In genomic region chr19:45082170-45082569, GRCh38 we compare ENCODE assay signal across 19 cellular contexts. TPM values are rescaled to one million over a fixed set of nuclear protein-coding genes. Genes with fewer than 3 reads are reported as not detected.
DNase-seq lines count a peak whose midpoint lies in the region; ATAC-seq and TF ChIP-seq lines count a peak whose summit lies in the region.
"Had no signal": no experiment of that assay in that cellular context is flagged by ENCODE, and none has a peak within 500 bp of the region (broad histone marks: within the 10 kb centered on the region; RNA-seq: fewer than 3 reads in every experiment).

No MANE protein-coding gene starts in this region.

- intact Hi-C loops in activated CD8-positive, alpha-beta T cell treated with anti-CD3 and anti-CD28 coated beads for 36 hours (cut with micrococcal nuclease), result no loop called here

- POLR2A ChIA-PET in activated CD8-positive, alpha-beta T cell treated with anti-CD3 and anti-CD28 coated beads for 36 hours (lab: Charles Lee), result no interaction called here
- POLR2A ChIA-PET in activated CD8-positive, alpha-beta T cell treated with anti-CD3 and anti-CD28 coated beads, Interleukin-2, amount 10 ng/mL, durations not matched to agents 7 days and 5 days (lab: Charles Lee), result no interaction called here

- no peaks in the 10 kb centered on the region for H3K9me3 Mint-ChIP-seq in activated CD8-positive, alpha-beta T cell treated with anti-CD3 and anti-CD28 coated beads for 36 hours
- H3K9me3 Mint-ChIP-seq in activated CD8-positive, alpha-beta T cell treated with anti-CD3 and anti-CD28 coated beads, Interleukin-2, amount 10 ng/mL, durations not matched to agents 7 days and 5 days (ENCODE audit: insufficient read depth), result no peaks in the 10 kb centered on the region
- no peaks in the 10 kb centered on the region for H3K9me3 Mint-ChIP-seq in central memory CD8-positive, alpha-beta T cell
- no peaks in the 10 kb centered on the region for H3K9me3 Mint-ChIP-seq in neural progenitor cell
- H3K9me3 Mint-ChIP-seq: stimulated activated memory B cell treated with anti-CD40 and anti-IgM and Interleukin-4, amounts not matched to agents 10 μg/mL and 1 μg/mL and 100 μg/mL, for 72 hours had no signal

- H3K9me2 ChIP-seq in Loucy (replicated peaks; ENCODE audit: low read depth, low read length), result no peaks in the 10 kb centered on the region

- H3K4me3 ChIP-seq in Loucy (ENCODE audit: low read length, poor library complexity, severe bottlenecking) (no peak overlapping the region), neural progenitor cell (no peak overlapping the region)
- H3K4me3 ChIP-seq: BLaER1 treated with 17β-estradiol and CSF1 and Interleukin-3, amounts not matched to agents 10 nM and 100 nM; GM23248; tibial nerve had no signal

- peak overlapping the region; percentile 50 for H3K4me3 Mint-ChIP-seq in activated CD8-positive, alpha-beta T cell treated with anti-CD3 and anti-CD28 coated beads for 36 hours
- no peak overlapping the region for H3K4me3 Mint-ChIP-seq in activated CD8-positive, alpha-beta T cell treated with anti-CD3 and anti-CD28 coated beads, Interleukin-2, amount 10 ng/mL, durations not matched to agents 7 days and 5 days
- peak overlapping the region; percentile 2 for H3K4me3 Mint-ChIP-seq in central memory CD8-positive, alpha-beta T cell
- H3K4me3 Mint-ChIP-seq in neural progenitor cell, result peak overlapping the region; percentile 22

- CTCF ChIA-PET in activated CD8-positive, alpha-beta T cell treated with anti-CD3 and anti-CD28 coated beads for 36 hours (lab: Charles Lee), result no interaction called here
- CTCF ChIA-PET in activated CD8-positive, alpha-beta T cell treated with anti-CD3 and anti-CD28 coated beads, Interleukin-2, amount 10 ng/mL, durations not matched to agents 7 days and 5 days (lab: Charles Lee), result no interaction called here

- TF ChIP-seq CTCF in activated CD8-positive, alpha-beta T cell treated with anti-CD3 and anti-CD28 coated beads for 36 hours (IDR thresholded peaks at IDR 0.05), result no peak
- no peak for TF ChIP-seq CTCF in Loucy (conservative IDR thresholded peaks at IDR 0.05; ENCODE audit: low read length)
- no peak for TF ChIP-seq CTCF in neural progenitor cell (IDR thresholded peaks at IDR 0.05)

- H3K9ac ChIP-seq in Loucy (ENCODE audit: low read depth, low read length, poor library complexity, severe bottlenecking) (no peak overlapping the region), neural progenitor cell (no peak overlapping the region)
- H3K9ac ChIP-seq: GM23248 had no signal

- H3K4me2 ChIP-seq in Loucy (ENCODE audit: low read depth, low read length, poor library complexity, severe bottlenecking) (peak overlapping the region; percentile 25), neural progenitor cell (no peak overlapping the region)

- no peaks in the 10 kb centered on the region for H3K9me3 ChIP-seq in Loucy (ENCODE audit: insufficient read depth, low read depth, low read length)
- H3K9me3 ChIP-seq in neural progenitor cell (ENCODE audit: low read depth), result no peaks in the 10 kb centered on the region
- H3K9me3 ChIP-seq: BLaER1 treated with 17β-estradiol and CSF1 and Interleukin-3, amounts not matched to agents 10 nM and 100 nM; tibial nerve had no signal

- H3F3A ChIP-seq in Loucy (ENCODE audit: low read depth) (no peaks in the 10 kb centered on the region), neural progenitor cell (ENCODE audit: low read depth) (peaks cover 35% of the 10 kb centered on the region)

- peak overlapping the region; percentile 21 for H3K27ac Mint-ChIP-seq in activated CD8-positive, alpha-beta T cell treated with anti-CD3 and anti-CD28 coated beads for 36 hours
- no peak overlapping the region for H3K27ac Mint-ChIP-seq in activated CD8-positive, alpha-beta T cell treated with anti-CD3 and anti-CD28 coated beads, Interleukin-2, amount 10 ng/mL, durations not matched to agents 7 days and 5 days
- no peak overlapping the region for H3K27ac Mint-ChIP-seq in central memory CD8-positive, alpha-beta T cell (ENCODE audit: low read depth)
- H3K27ac Mint-ChIP-seq in neural progenitor cell, result no peak overlapping the region
- H3K27ac Mint-ChIP-seq: stimulated activated memory B cell treated with anti-CD40 and anti-IgM and Interleukin-4, amounts not matched to agents 10 μg/mL and 1 μg/mL and 100 μg/mL, for 72 hours had no signal

- peaks cover 4% of the 10 kb centered on the region for H4K20me1 ChIP-seq in Loucy (ENCODE audit: insufficient read depth, low read length, poor library complexity, severe bottlenecking)
- peaks cover 22% of the 10 kb centered on the region for H4K20me1 ChIP-seq in neural progenitor cell (ENCODE audit: low read depth)

- H3K27me3 ChIP-seq in Loucy (ENCODE audit: insufficient read depth, low read length, poor library complexity, severe bottlenecking), result no peaks in the 10 kb centered on the region
- H3K27me3 ChIP-seq in neural progenitor cell, result peaks cover 8% of the 10 kb centered on the region
- H3K27me3 ChIP-seq: BLaER1 treated with 17β-estradiol and CSF1 and Interleukin-3, amounts not matched to agents 10 nM and 100 nM; tibial nerve had no signal

- H2AFZ ChIP-seq in Loucy (ENCODE audit: low read length), result no peak overlapping the region
- no peak overlapping the region for H2AFZ ChIP-seq in neural progenitor cell (replicated peaks)
- H2AFZ ChIP-seq: GM23248 had no signal

- no peak for ATAC-seq in activated CD8-positive, alpha-beta T cell treated with anti-CD3 and anti-CD28 coated beads for 36 hours
- no peak for ATAC-seq in activated CD8-positive, alpha-beta T cell treated with anti-CD3 and anti-CD28 coated beads, Interleukin-2, amount 10 ng/mL, durations not matched to agents 7 days and 5 days
- ATAC-seq in central memory CD8-positive, alpha-beta T cell (replicated peaks; ENCODE audit: extremely low read depth, poor library complexity, severe bottlenecking), result no peak
- ATAC-seq in GM18505 (IDR thresholded peaks at IDR 0.05; ENCODE audit: unreplicated experiment), result no peak
- ATAC-seq in HG03571 (IDR thresholded peaks at IDR 0.05; ENCODE audit: unreplicated experiment), result no peak
- ATAC-seq: stimulated activated memory B cell treated with anti-CD40 and anti-IgM and Interleukin-4, amounts not matched to agents 10 μg/mL and 1 μg/mL and 100 μg/mL, for 72 hours had no signal

- H3K4me1 ChIP-seq in Loucy (ENCODE audit: insufficient read depth, low read length, poor library complexity, severe bottlenecking), result peaks cover 13% of the 10 kb centered on the region
- H3K4me1 ChIP-seq in neural progenitor cell, result peaks cover 10% of the 10 kb centered on the region

- H3K4me1 Mint-ChIP-seq in activated CD8-positive, alpha-beta T cell treated with anti-CD3 and anti-CD28 coated beads for 36 hours (ENCODE audit: low read depth), result peaks cover 38% of the 10 kb centered on the region
- peaks cover 44% of the 10 kb centered on the region for H3K4me1 Mint-ChIP-seq in activated CD8-positive, alpha-beta T cell treated with anti-CD3 and anti-CD28 coated beads, Interleukin-2, amount 10 ng/mL, durations not matched to agents 7 days and 5 days (ENCODE audit: low read depth)
- H3K4me1 Mint-ChIP-seq in central memory CD8-positive, alpha-beta T cell, result peaks cover 49% of the 10 kb centered on the region
- peaks cover 20% of the 10 kb centered on the region for H3K4me1 Mint-ChIP-seq in neural progenitor cell

- no peaks in the 10 kb centered on the region for H3K36me3 ChIP-seq in Loucy (ENCODE audit: insufficient read depth, low read length)
- H3K36me3 ChIP-seq in neural progenitor cell, result no peaks in the 10 kb centered on the region

- H3K36me3 Mint-ChIP-seq in activated CD8-positive, alpha-beta T cell treated with anti-CD3 and anti-CD28 coated beads for 36 hours (ENCODE audit: low read depth), result peaks cover 34% of the 10 kb centered on the region
- peaks cover 29% of the 10 kb centered on the region for H3K36me3 Mint-ChIP-seq in activated CD8-positive, alpha-beta T cell treated with anti-CD3 and anti-CD28 coated beads, Interleukin-2, amount 10 ng/mL, durations not matched to agents 7 days and 5 days (ENCODE audit: low read depth)
- H3K36me3 Mint-ChIP-seq in central memory CD8-positive, alpha-beta T cell (ENCODE audit: insufficient read depth), result peaks cover 33% of the 10 kb centered on the region
- peaks cover 11% of the 10 kb centered on the region for H3K36me3 Mint-ChIP-seq in neural progenitor cell

- no peak overlapping the region for H3K27ac ChIP-seq in neural progenitor cell
- H3K27ac ChIP-seq: BLaER1 treated with 17β-estradiol and CSF1 and Interleukin-3, amounts not matched to agents 10 nM and 100 nM; GM23248; tibial nerve had no signal

- H3K27me3 Mint-ChIP-seq in activated CD8-positive, alpha-beta T cell treated with anti-CD3 and anti-CD28 coated beads for 36 hours, result no peaks in the 10 kb centered on the region
- no peaks in the 10 kb centered on the region for H3K27me3 Mint-ChIP-seq in activated CD8-positive, alpha-beta T cell treated with anti-CD3 and anti-CD28 coated beads, Interleukin-2, amount 10 ng/mL, durations not matched to agents 7 days and 5 days (ENCODE audit: low read depth)
- H3K27me3 Mint-ChIP-seq in central memory CD8-positive, alpha-beta T cell, result no peaks in the 10 kb centered on the region
- H3K27me3 Mint-ChIP-seq in neural progenitor cell (ENCODE audit: insufficient read depth, low read depth), result peaks cover 12% of the 10 kb centered on the region
- H3K27me3 Mint-ChIP-seq: stimulated activated memory B cell treated with anti-CD40 and anti-IgM and Interleukin-4, amounts not matched to agents 10 μg/mL and 1 μg/mL and 100 μg/mL, for 72 hours had no signal

- H3K79me2 ChIP-seq in Loucy (ENCODE audit: insufficient read depth, low read length) (peaks cover 45% of the 10 kb centered on the region), neural progenitor cell (ENCODE audit: low read depth) (peaks cover 57% of the 10 kb centered on the region)

- no peak for TF ChIP-seq POLR2A in GM18505 (IDR thresholded peaks at IDR 0.05; ENCODE audit: borderline replicate concordance, extremely low read depth, insufficient read depth, insufficient read length)

- no peak for DNase-seq in activated CD8-positive, alpha-beta T cell treated with anti-CD3 and anti-CD28 coated beads for 36 hours
- DNase-seq in activated CD8-positive, alpha-beta T cell treated with anti-CD3 and anti-CD28 coated beads, Interleukin-2, amount 10 ng/mL, durations not matched to agents 7 days and 5 days, result no peak
- DNase-seq in central memory CD8-positive, alpha-beta T cell (ENCODE audit: low spot score in 2 of 2), result no peak
- no peak for DNase-seq in neural progenitor cell (ENCODE audit: low spot score)
- no peak for DNase-seq in NCI-H1105 (lab: John Stamatoyannopoulos, UW)
- DNase-seq: activated CD4-positive, alpha-beta T cell treated with anti-CD3 and anti-CD28 coated beads, Interleukin-2, amount 50 U/mL, for 48 hours; activated effector memory CD4-positive, alpha-beta T cell treated with anti-CD3 and anti-CD28 coated beads, Interleukin-2, amount 50 U/mL, for 16 hours; cortex of kidney; GM23248; kidney glomerular epithelial cell; mesendoderm; NCI-H187 treated with DMSO at 0.1 percent for 48 hours; RPMI8226 had no signal

RNA-seq across cellular contexts. Expression of gene GEMIN7, which starts 3.1 kb away (rescaled TPM):
- 10 to 100 TPM; 44.1 to 46.8 TPM for total RNA-seq in activated CD8-positive, alpha-beta T cell treated with anti-CD3 and anti-CD28 coated beads for 36 hours
- total RNA-seq in activated CD8-positive, alpha-beta T cell treated with anti-CD3 and anti-CD28 coated beads, Interleukin-2, amount 10 ng/mL, durations not matched to agents 7 days and 5 days, result 10 to 100 TPM; 30.2 to 31.7 TPM
- total RNA-seq in neural progenitor cell (ENCODE audit: low replicate concordance), result 7.3 and 32.6 TPM in 2 replicates

RNA-seq across cellular contexts. Expression of gene ZNF296, which starts 5.9 kb away (rescaled TPM):
- 1 to 10 TPM; 5.0 to 6.3 TPM for total RNA-seq in activated CD8-positive, alpha-beta T cell treated with anti-CD3 and anti-CD28 coated beads for 36 hours
- total RNA-seq in activated CD8-positive, alpha-beta T cell treated with anti-CD3 and anti-CD28 coated beads, Interleukin-2, amount 10 ng/mL, durations not matched to agents 7 days and 5 days, result 1 to 10 TPM; 6.2 to 6.3 TPM
- total RNA-seq in neural progenitor cell (ENCODE audit: low replicate concordance), result 0.53 TPM in 1 of 2 replicates, not detected in the other
- total RNA-seq: GM23248 had no signal

RNA-seq across cellular contexts. Expression of gene PPP1R37, which starts 10.8 kb away (rescaled TPM):
- total RNA-seq in activated CD8-positive, alpha-beta T cell treated with anti-CD3 and anti-CD28 coated beads for 36 hours, result 10 to 100 TPM; 20.9 to 21.2 TPM
- total RNA-seq in activated CD8-positive, alpha-beta T cell treated with anti-CD3 and anti-CD28 coated beads, Interleukin-2, amount 10 ng/mL, durations not matched to agents 7 days and 5 days, result 10 to 100 TPM; 28.3 to 29.2 TPM
- total RNA-seq in neural progenitor cell (ENCODE audit: low replicate concordance), result 8.1 and 34.1 TPM in 2 replicates

RNA-seq across cellular contexts. Expression of gene CLASRP, which starts 43.3 kb away (rescaled TPM):
- total RNA-seq in activated CD8-positive, alpha-beta T cell treated with anti-CD3 and anti-CD28 coated beads for 36 hours, result 10 to 100 TPM; 72.7 to 80.5 TPM
- total RNA-seq in activated CD8-positive, alpha-beta T cell treated with anti-CD3 and anti-CD28 coated beads, Interleukin-2, amount 10 ng/mL, durations not matched to agents 7 days and 5 days, result 10 to 100 TPM; 82.5 to 94.5 TPM
- 57.0 and 97.1 TPM in 2 replicates for total RNA-seq in neural progenitor cell (ENCODE audit: low replicate concordance)
